In genomic region chr6:142886431-142887170, GRCh38 we compare ENCODE assay signal across 8 cellular contexts. TPM values are rescaled to one million over a fixed set of nuclear protein-coding genes. Genes with fewer than 3 reads are reported as not detected.
DNase-seq lines count a peak whose midpoint lies in the region; ATAC-seq and TF ChIP-seq lines count a peak whose summit lies in the region.

No MANE protein-coding gene starts in this region.

- peak overlapping the region; percentile 87 for H3K27ac Mint-ChIP-seq in activated CD4-positive, alpha-beta T cell treated with anti-CD3 and anti-CD28 coated beads, Interleukin-2, amount 10 ng/mL, durations not matched to agents 24 days and 14 days
- H3K27ac Mint-ChIP-seq in WTC11: peak overlapping the region; percentile 79

- peak; percentile 67 for DNase-seq in activated CD4-positive, alpha-beta T cell treated with anti-CD3 and anti-CD28 coated beads, Interleukin-2, amount 10 ng/mL, durations not matched to agents 24 days and 14 days
- no peak for DNase-seq in activated CD4-positive, alpha-beta T cell treated with anti-CD3 and anti-CD28 coated beads for 4 hours
- peak; percentile 58 for DNase-seq in Jurkat, Clone E6-1 (ENCODE audit: low read depth, low spot score)
- DNase-seq in WTC11 (ENCODE audit: low spot score) (no peak), left cardiac atrium (no peak), superior temporal gyrus (ENCODE audit: extremely low spot score) (peak; percentile 83), activated gamma-delta T cell (lab: John Stamatoyannopoulos, UW) (no peak)

- CTCF ChIA-PET in WTC11 (lab: Charles Lee): interaction anchor here (1.3 kb wide), 1 partner anchor 13 kb away, joined by 3 read pairs; no protein-coding TSS in a partner anchor

- H3K9me3 Mint-ChIP-seq in activated CD4-positive, alpha-beta T cell treated with anti-CD3 and anti-CD28 coated beads, Interleukin-2, amount 10 ng/mL, durations not matched to agents 24 days and 14 days: peaks cover 4% of the 10 kb centered on the region
- no peaks in the 10 kb centered on the region for H3K9me3 Mint-ChIP-seq in WTC11

- no peak for TF ChIP-seq CTCF in WTC11 (IDR thresholded peaks at IDR 0.05)

- no peak overlapping the region for H3K4me3 ChIP-seq in Jurkat, Clone E6-1 (ENCODE audit: low read length)

- peaks cover 23% of the 10 kb centered on the region for H3K36me3 Mint-ChIP-seq in activated CD4-positive, alpha-beta T cell treated with anti-CD3 and anti-CD28 coated beads, Interleukin-2, amount 10 ng/mL, durations not matched to agents 24 days and 14 days (ENCODE audit: low read depth)
- no peaks in the 10 kb centered on the region for H3K36me3 Mint-ChIP-seq in WTC11

- H3K4me3 Mint-ChIP-seq in activated CD4-positive, alpha-beta T cell treated with anti-CD3 and anti-CD28 coated beads, Interleukin-2, amount 10 ng/mL, durations not matched to agents 24 days and 14 days: peak overlapping the region; percentile 16
- no peak overlapping the region for H3K4me3 Mint-ChIP-seq in WTC11

- POLR2A ChIA-PET in WTC11 (lab: Charles Lee): no interaction called here

- intact Hi-C loops in activated CD4-positive, alpha-beta T cell treated with anti-CD3 and anti-CD28 coated beads, Interleukin-2, amount 10 ng/mL, durations not matched to agents 24 days and 14 days (cut with micrococcal nuclease): loop anchor here (1.0 kb wide), 2 partner anchors 30 to 40 kb away; no protein-coding TSS in a partner anchor
- intact Hi-C loops in left cardiac atrium (cut with DNase I): loop anchor here in 1 of 2 donors (10.0 kb wide), 2 partner anchors 62 to 192 kb away; no protein-coding TSS in a partner anchor

- H3K4me1 Mint-ChIP-seq in activated CD4-positive, alpha-beta T cell treated with anti-CD3 and anti-CD28 coated beads, Interleukin-2, amount 10 ng/mL, durations not matched to agents 24 days and 14 days: peaks cover 58% of the 10 kb centered on the region
- H3K4me1 Mint-ChIP-seq in WTC11: peaks cover 53% of the 10 kb centered on the region

- no peaks in the 10 kb centered on the region for H3K27me3 Mint-ChIP-seq in activated CD4-positive, alpha-beta T cell treated with anti-CD3 and anti-CD28 coated beads, Interleukin-2, amount 10 ng/mL, durations not matched to agents 24 days and 14 days
- no peaks in the 10 kb centered on the region for H3K27me3 Mint-ChIP-seq in WTC11 (ENCODE audit: low read depth)

- peak; percentile 69 for ATAC-seq in GM21717 (IDR thresholded peaks at IDR 0.05; ENCODE audit: unreplicated experiment)
- no peak for ATAC-seq in WTC11
- peak; percentile 14 to 24 for ATAC-seq in left cardiac atrium

TF ChIP-seq in WTC11, 78 proteins besides CTCF, POLR2A, EP300 and RAD21:
- TF ChIP-seq ZNF396 (CRISPR knock-in tag; IDR thresholded peaks at IDR 0.05; ENCODE audit: borderline replicate concordance) (no peak), GABPB1 (CRISPR knock-in tag; IDR thresholded peaks at IDR 0.05) (peak; percentile 45; the same call in 1 of the 2 replicates), ETV6 (CRISPR knock-in tag; IDR thresholded peaks at IDR 0.05) (no peak), TP53 (CRISPR knock-in tag; IDR thresholded peaks at IDR 0.05) (no peak)

RNA-seq across cellular contexts. Expression of gene HIVEP2, which starts 58.4 kb away (rescaled TPM):
- total RNA-seq in activated CD4-positive, alpha-beta T cell treated with anti-CD3 and anti-CD28 coated beads, Interleukin-2, amount 10 ng/mL, durations not matched to agents 24 days and 14 days: 27.1 and 28.0 TPM in 2 replicates
- 10.4 TPM for polyA plus RNA-seq in Jurkat, Clone E6-1 (2012; ENCODE audit: insufficient read depth, insufficient read length)
- total RNA-seq in WTC11 (2021) (8.6 to 11.5 TPM (median 9.1 TPM) in 3 replicates), left cardiac atrium (10 to 100 TPM; 13.3 to 25.4 TPM)

Comparison
In these comparisons a context has a peak if more than half of its experiments do, and no peak if none do; other contexts are left out.
1. DNase-seq: peak in activated CD4-positive, alpha-beta T cell treated with anti-CD3 and anti-CD28 coated beads, Interleukin-2, amount 10 ng/mL, durations not matched to agents 24 days and 14 days (single experiment), Jurkat, Clone E6-1 (single experiment) and superior temporal gyrus (single experiment); none in activated CD4-positive, alpha-beta T cell treated with anti-CD3 and anti-CD28 coated beads for 4 hours (0 of 2), WTC11 (single experiment), left cardiac atrium (single experiment) and activated gamma-delta T cell (single experiment).